22 cellular contexts compared by ENCODE assay signal in the genomic region with DNA sequence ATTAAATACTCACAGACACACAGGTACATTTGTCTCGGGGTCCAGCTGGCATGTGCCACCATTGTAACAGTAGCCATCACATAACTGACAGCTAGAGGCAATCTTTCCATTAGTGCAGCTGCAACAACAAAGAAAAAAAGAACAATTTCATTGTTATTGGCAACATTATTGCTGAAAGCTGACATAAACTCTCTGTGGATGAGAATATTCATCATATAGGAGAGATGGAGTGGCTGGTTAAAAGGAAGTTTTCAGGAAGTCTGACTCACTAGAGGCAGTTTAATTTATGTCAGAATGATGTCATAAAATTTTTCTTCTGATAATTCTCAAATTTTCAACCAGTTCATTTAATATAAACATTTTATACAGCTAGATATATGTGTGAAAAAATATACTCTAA.
"Had no signal": no experiment of that assay in that cellular context is flagged by ENCODE, and none has a peak within 500 bp of the region (broad histone marks: within the 10 kb centered on the region; RNA-seq: fewer than 3 reads in every experiment).

No MANE protein-coding gene starts in this region.

- FAIRE-seq: bronchial epithelial cell had no signal

- DNase-seq: activated CD4-positive, alpha-beta T cell treated with anti-CD3 and anti-CD28 coated beads for 36 hours; activated CD4-positive, CD25-positive, alpha-beta regulatory T cell; activated CD8-positive, alpha-beta memory T cell treated with anti-CD3 and anti-CD28 coated beads, Interleukin-2, amount 10 ng/mL, durations not matched to agents 7 days and 5 days; activated CD8-positive, alpha-beta T cell treated with anti-CD3 and anti-CD28 coated beads, Interleukin-2, amount 10 ng/mL, durations not matched to agents 7 days and 5 days; activated T-cell treated with anti-CD3 and anti-CD28 coated beads, Interleukin-2, amount 50 U/mL, for 48 hours; effector CD8-positive, alpha-beta T cell; erythroblast; islet precursor cell; left ventricle myocardium inferior; mucosa of descending colon; stimulated activated CD4-positive, alpha-beta T cell treated with anti-CD3 and anti-CD28 coated beads, Interleukin-1b, Interleukin-23, amount 100 ng/mL, for 48 hours; stimulated activated naive B cell treated with anti-CD40 and anti-IgM and Interleukin-4, amounts not matched to agents 10 μg/mL and 1 μg/mL and 100 μg/mL, for 72 hours; tibial artery; upper lobe of right lung had no signal

- H3K4me3 ChIP-seq: gastroesophageal sphincter, hepatocyte, left ventricle myocardium inferior, lung, mucosa of descending colon, prostate gland, smooth muscle cell, suprapubic skin, tibial artery, upper lobe of right lung had no signal

- ATAC-seq: activated CD4-positive, alpha-beta T cell treated with anti-CD3 and anti-CD28 coated beads for 36 hours; activated CD8-positive, alpha-beta memory T cell treated with anti-CD3 and anti-CD28 coated beads, Interleukin-2, amount 10 ng/mL, durations not matched to agents 7 days and 5 days; activated CD8-positive, alpha-beta T cell treated with anti-CD3 and anti-CD28 coated beads, Interleukin-2, amount 10 ng/mL, durations not matched to agents 7 days and 5 days; gastroesophageal sphincter; mucosa of descending colon; natural killer cell treated with Interleukin-12 subunit alpha and Interleukin-12 subunit beta and Interleukin-15 and Interleukin-18, amount 100 ng/mL, for 72 hours; stimulated activated naive B cell treated with anti-CD40 and anti-IgM and Interleukin-4, amounts not matched to agents 10 μg/mL and 1 μg/mL and 100 μg/mL, for 72 hours; upper lobe of right lung had no signal
